In the genomic region with DNA sequence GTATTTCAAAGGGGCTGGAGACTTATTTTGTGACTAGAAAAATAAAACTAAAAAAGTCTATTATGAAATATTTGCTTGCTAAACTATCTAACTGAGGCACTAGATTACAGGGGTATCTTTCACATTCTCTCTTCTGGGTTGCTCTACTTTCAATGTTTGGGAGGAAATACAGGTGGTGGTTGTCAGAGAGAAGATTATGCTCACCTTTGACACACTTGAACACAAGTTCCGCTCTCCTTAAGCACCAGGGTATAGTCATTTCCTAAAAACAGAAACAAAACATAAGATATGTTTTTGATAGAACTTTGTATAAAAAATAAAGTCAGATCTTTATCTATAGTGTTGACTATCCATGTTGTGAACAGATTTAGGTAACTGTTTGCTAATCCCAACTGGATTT, we compare ENCODE assay signal across 32 cellular contexts. TPM values are rescaled to one million over a fixed set of nuclear protein-coding genes. Genes with fewer than 3 reads are reported as not detected.
"Had no signal": no experiment of that assay in that cellular context is flagged by ENCODE, and none has a peak within 500 bp of the region (broad histone marks: within the 10 kb centered on the region; RNA-seq: fewer than 3 reads in every experiment).

No MANE protein-coding gene starts in this region.

- ATAC-seq: esophagus mucosa, gastrocnemius medialis, heart right ventricle, left cardiac atrium, left lung, left ventricle myocardium superior, lower lobe of right lung, mucosa of descending colon, natural killer cell had no signal

- H3K4me1 ChIP-seq: colonic mucosa, esophagus squamous epithelium, gastrocnemius medialis, heart right ventricle, left lung, lower lobe of right lung had no signal

- H3K27me3 ChIP-seq: colonic mucosa, dorsolateral prefrontal cortex, esophagus squamous epithelium, gastrocnemius medialis, heart right ventricle, left lung had no signal

- H3K4me3 Mint-ChIP-seq: mesothelial cell of epicardium, naive B cell, natural killer cell had no signal

- H3K4me3 ChIP-seq: colonic mucosa, dorsolateral prefrontal cortex, esophagus squamous epithelium, gastrocnemius medialis, heart right ventricle, left lung, lower lobe of right lung, mucosa of descending colon had no signal

- H3K36me3 ChIP-seq: colonic mucosa had no signal

- H3K27ac ChIP-seq: colonic mucosa, epithelial cell of prostate, esophagus squamous epithelium, gastrocnemius medialis, left lung, lower lobe of right lung had no signal

- DNase-seq: colonic mucosa; cortex of kidney; dermis blood vessel endothelial cell; dorsolateral prefrontal cortex; effector CD4-positive, alpha-beta T cell; effector memory CD4-positive, alpha-beta T cell; erythroblast; esophagus squamous epithelium; foreskin fibroblast; foreskin melanocyte; gastrocnemius medialis; glutamatergic neuron; head of caudate nucleus; heart right ventricle; hippocampal formation; left cardiac atrium; left lung; left ventricle myocardium superior; lower lobe of right lung; mesenchymal stem cell; mucosa of descending colon; naive B cell; natural killer cell had no signal

- H3K27me3 Mint-ChIP-seq: naive B cell had no signal

- H3K4me1 Mint-ChIP-seq: naive B cell, natural killer cell had no signal

- H3K9me3 Mint-ChIP-seq: mesothelial cell of epicardium, naive B cell, natural killer cell had no signal

- H3K27ac Mint-ChIP-seq: mesothelial cell of epicardium, natural killer cell had no signal

- H3K9me3 ChIP-seq: colonic mucosa, esophagus squamous epithelium, gastrocnemius medialis, heart right ventricle, left lung, lower lobe of right lung, mucosa of descending colon had no signal

RNA-seq across cellular contexts. Expression of a gene that starts 45.4 kb away (rescaled TPM):
- total RNA-seq: colonic mucosa, dermis blood vessel endothelial cell, dorsolateral prefrontal cortex, esophagus mucosa, esophagus squamous epithelium, glomerular endothelial cell, heart right ventricle, kidney epithelial cell, left cardiac atrium, left lung, left ventricle myocardium superior, lower leg skin, lower lobe of right lung, lung microvascular endothelial cell, mesenteric fat pad, mesothelial cell of epicardium, mucosa of descending colon, myocyte, natural killer cell had no signal
